Comparison of ENCODE assay signal across 17 cellular contexts in the genomic region with DNA sequence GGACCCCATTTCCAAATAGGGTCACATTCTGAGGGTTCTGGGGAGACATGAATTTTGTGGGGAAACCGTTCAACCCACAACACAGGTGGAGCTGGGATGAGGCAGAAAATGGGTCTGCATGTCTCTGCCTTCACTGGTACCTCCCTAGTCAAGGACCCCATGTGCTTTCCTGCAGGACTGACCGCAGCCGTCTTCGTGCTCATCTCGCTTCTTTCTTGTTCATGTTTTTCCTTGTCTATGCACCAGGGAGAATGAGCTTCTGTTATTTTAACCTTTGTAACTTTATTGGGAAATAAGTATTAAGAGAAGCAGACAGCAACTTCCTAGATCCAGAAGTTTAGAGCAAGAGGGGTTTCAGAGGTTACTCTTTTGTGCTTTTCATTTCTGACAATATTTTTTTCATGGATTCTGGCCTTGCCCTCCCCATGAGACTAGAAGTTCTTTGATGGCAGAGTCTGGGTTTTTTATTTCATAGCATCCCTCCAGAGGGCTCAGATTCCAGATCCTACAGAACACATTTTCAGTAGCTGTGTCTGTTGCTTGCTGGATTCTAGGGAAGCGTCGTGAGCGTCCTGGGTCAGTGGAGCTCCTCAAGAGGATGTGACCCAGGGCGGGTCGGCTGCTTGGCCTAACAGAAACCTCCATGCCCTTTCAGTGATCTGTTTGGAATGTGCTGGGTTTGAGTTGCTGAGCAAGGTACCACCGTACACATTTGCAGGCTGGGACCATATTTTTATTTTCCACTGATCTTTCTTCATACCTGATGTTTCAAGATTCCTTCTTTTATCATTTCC.
"Had no signal": no experiment of that assay in that cellular context is flagged by ENCODE, and none has a peak within 500 bp of the region (broad histone marks: within the 10 kb centered on the region; RNA-seq: fewer than 3 reads in every experiment).

No MANE protein-coding gene starts in this region.

- H3K4me3 ChIP-seq: body of pancreas, mucosa of descending colon, skin epidermis had no signal

- H3K4me3 Mint-ChIP-seq: activated T-cell treated with anti-CD3 and anti-CD28 coated beads, Interleukin-2, amount 50 U/mL, for 24 hours; central memory CD8-positive, alpha-beta T cell; naive thymus-derived CD8-positive, alpha-beta T cell; T-cell; type B pancreatic cell had no signal

- H3K4me1 ChIP-seq: body of pancreas had no signal

- H3K36me3 Mint-ChIP-seq: activated naive CD4-positive, alpha-beta T cell treated with anti-CD3 and anti-CD28 coated beads, Interleukin-2, amount 50 U/mL, for 72 hours; naive thymus-derived CD8-positive, alpha-beta T cell; T-cell; type B pancreatic cell had no signal

- H3K4me1 Mint-ChIP-seq: central memory CD8-positive, alpha-beta T cell had no signal

- H3K9me3 Mint-ChIP-seq: activated naive CD4-positive, alpha-beta T cell treated with anti-CD3 and anti-CD28 coated beads, Interleukin-2, amount 50 U/mL, for 72 hours; activated T-cell treated with anti-CD3 and anti-CD28 coated beads, Interleukin-2, amount 50 U/mL, for 24 hours; central memory CD8-positive, alpha-beta T cell; naive thymus-derived CD8-positive, alpha-beta T cell; T-cell; type B pancreatic cell had no signal

- H3K27ac Mint-ChIP-seq: activated naive CD4-positive, alpha-beta T cell treated with anti-CD3 and anti-CD28 coated beads, Interleukin-2, amount 50 U/mL, for 72 hours; activated T-cell treated with anti-CD3 and anti-CD28 coated beads, Interleukin-2, amount 50 U/mL, for 24 hours; naive thymus-derived CD8-positive, alpha-beta T cell; T-cell; type B pancreatic cell had no signal

- H3K27me3 ChIP-seq: body of pancreas had no signal

- DNase-seq: activated T-cell treated with anti-CD3 and anti-CD28 coated beads, Interleukin-2, amount 50 U/mL, for 24 hours; body of pancreas; cortex of kidney; effector CD8-positive, alpha-beta T cell; foreskin fibroblast; SK-N-SH; stimulated activated CD4-positive, alpha-beta T cell treated with anti-CD3 and anti-CD28 coated beads, Interleukin-4, amount 100 ng/mL, for 24 hours; stimulated activated naive CD4-positive, alpha-beta T cell; T-helper 9 cell had no signal

- ATAC-seq: activated CD4-positive, CD25-positive, alpha-beta regulatory T cell treated with anti-CD3 and anti-CD28 coated beads, Interleukin-2, amount 50 U/mL, for 24 hours; activated naive CD4-positive, alpha-beta T cell treated with anti-CD3 and anti-CD28 coated beads, Interleukin-2, amount 50 U/mL, for 72 hours; body of pancreas; mucosa of descending colon; naive thymus-derived CD8-positive, alpha-beta T cell; T-cell had no signal

- H3K27ac ChIP-seq: body of pancreas, skin epidermis had no signal

- H3K9me3 ChIP-seq: body of pancreas, mucosa of descending colon, SK-N-SH had no signal
